8 cellular contexts compared by ENCODE assay signal in genomic region chr6:157054531-157054979, GRCh38.
DNase-seq lines count a peak whose midpoint lies in the region; ATAC-seq, FAIRE-seq and TF ChIP-seq lines count a peak whose summit lies in the region.

No MANE protein-coding gene starts in this region.

- DNase-seq in GM13976 (ENCODE audit: low spot score) (peak; percentile 46), left colon (no peak), MCF 10A (ENCODE audit: unreplicated experiment) (no peak), tibial artery (no peak), HTR-8/SVneo (ENCODE audit: insufficient read length, low spot score) (no peak), caudate nucleus (lab: John Stamatoyannopoulos, UW) (no peak)
- DNase-seq in T-helper 2 cell treated with Interferon-gamma antibody and Interleukin-4, amounts not matched to agents 5 μg/mL and 100 μg/mL, for 36 hours (ENCODE audit: low spot score) = peak; percentile 50

- peaks cover 9% of the 10 kb centered on the region for H3K36me3 Mint-ChIP-seq in T-helper 2 cell treated with Interferon-gamma antibody and Interleukin-4, amounts not matched to agents 5 μg/mL and 100 μg/mL, for 36 hours (ENCODE audit: low read depth)
- H3K36me3 Mint-ChIP-seq in MCF 10A (ENCODE audit: insufficient read depth, unreplicated experiment) = peaks cover 6% of the 10 kb centered on the region

- peak; percentile 73 for ATAC-seq in HG02884 (IDR thresholded peaks at IDR 0.05; ENCODE audit: unreplicated experiment)
- ATAC-seq in left colon = peak; percentile 16

- no peaks in the 10 kb centered on the region for H3K27me3 ChIP-seq in tibial artery

- no peak for TF ChIP-seq CTCF in GM13976 (IDR thresholded peaks at IDR 0.05; ENCODE audit: borderline replicate concordance, control extremely low read depth, extremely low read depth, insufficient read depth, missing control alignments)
- TF ChIP-seq CTCF in MCF 10A (IDR thresholded peaks at IDR 0.05; ENCODE audit: unreplicated experiment) = no peak
- TF ChIP-seq CTCF in tibial artery (IDR thresholded peaks at IDR 0.05) = no peak

- no TSS peak for BruUV-seq in MCF 10A (replicated peaks; lab: Mats Ljungman, UMichigan)

- no peaks in the 10 kb centered on the region for H3K9me3 Mint-ChIP-seq in T-helper 2 cell treated with Interferon-gamma antibody and Interleukin-4, amounts not matched to agents 5 μg/mL and 100 μg/mL, for 36 hours
- H3K9me3 Mint-ChIP-seq in MCF 10A (ENCODE audit: unreplicated experiment) = no peaks in the 10 kb centered on the region

- in situ Hi-C loops in GM13976 (cut with MboI; ENCODE audit: low sequenced_read_pairs, unreplicated experiment) = no loop called here

- FAIRE-seq in HTR-8/SVneo (lab: Jason Lieb, UNC) = no peak

- H3K27ac ChIP-seq in tibial artery (no peak overlapping the region), caudate nucleus (ENCODE audit: low read depth, low read length) (no peak overlapping the region)

- no peaks in the 10 kb centered on the region for H3K9me3 ChIP-seq in tibial artery

- no peaks in the 10 kb centered on the region for H3K36me3 ChIP-seq in tibial artery

- no peak overlapping the region for H3K4me3 ChIP-seq in tibial artery

- H3K4me3 Mint-ChIP-seq in T-helper 2 cell treated with Interferon-gamma antibody and Interleukin-4, amounts not matched to agents 5 μg/mL and 100 μg/mL, for 36 hours = peak overlapping the region; percentile 58
- no peak overlapping the region for H3K4me3 Mint-ChIP-seq in MCF 10A (ENCODE audit: unreplicated experiment)

- intact Hi-C loops in left colon (cut with DNase I, micrococcal nuclease) (no loop called here), MCF 10A (cut with micrococcal nuclease) (no loop called here), tibial artery (cut with DNase I; ENCODE audit: low total_unique reads) (no loop called here)

- CTCF ChIA-PET in MCF 10A (lab: Yijun Ruan, JAX) = interaction anchor here (1.1 to 3.1 kb wide), 2 partner anchors 8 to 490 kb away, joined by 3 to 19 read pairs; no protein-coding TSS in a partner anchor

- peaks cover 28% of the 10 kb centered on the region for H3K4me1 Mint-ChIP-seq in T-helper 2 cell treated with Interferon-gamma antibody and Interleukin-4, amounts not matched to agents 5 μg/mL and 100 μg/mL, for 36 hours (ENCODE audit: low read depth)
- H3K4me1 Mint-ChIP-seq in MCF 10A (ENCODE audit: insufficient read depth, unreplicated experiment) = no peaks in the 10 kb centered on the region

- H3K27me3 Mint-ChIP-seq in T-helper 2 cell treated with Interferon-gamma antibody and Interleukin-4, amounts not matched to agents 5 μg/mL and 100 μg/mL, for 36 hours (ENCODE audit: low read depth) = no peaks in the 10 kb centered on the region
- no peaks in the 10 kb centered on the region for H3K27me3 Mint-ChIP-seq in MCF 10A (ENCODE audit: insufficient read depth, unreplicated experiment)

- POLR2A ChIA-PET in MCF 10A (lab: Yijun Ruan, JAX) = no interaction called here

- H3K4me1 ChIP-seq in tibial artery = peaks cover 0 to 2% (median 1%) of the 10 kb centered on the region in 4 donors

- H3K27ac Mint-ChIP-seq in T-helper 2 cell treated with Interferon-gamma antibody and Interleukin-4, amounts not matched to agents 5 μg/mL and 100 μg/mL, for 36 hours = peak overlapping the region; percentile 89
- H3K27ac Mint-ChIP-seq in MCF 10A (ENCODE audit: low read depth, unreplicated experiment) = no peak overlapping the region

Comparison
In these comparisons a context has a peak if more than half of its experiments do, and no peak if none do; other contexts are left out.
1. DNase-seq: peak in GM13976 (single experiment) and T-helper 2 cell treated with Interferon-gamma antibody and Interleukin-4, amounts not matched to agents 5 μg/mL and 100 μg/mL, for 36 hours (single experiment); none in left colon (0 of 2), MCF 10A (single experiment), tibial artery (0 of 2), HTR-8/SVneo (single experiment) and caudate nucleus (0 of 61).